Comparison of ENCODE assay signal across 16 cellular contexts in genomic region chr4:176844448-176844847, GRCh38. TPM values are rescaled to one million over a fixed set of nuclear protein-coding genes. Genes with fewer than 3 reads are reported as not detected.
DNase-seq lines count a peak whose midpoint lies in the region; ATAC-seq and TF ChIP-seq lines count a peak whose summit lies in the region.
"Had no signal": no experiment of that assay in that cellular context is flagged by ENCODE, and none has a peak within 500 bp of the region (broad histone marks: within the 10 kb centered on the region; RNA-seq: fewer than 3 reads in every experiment).

No MANE protein-coding gene starts in this region.

- CTCF ChIA-PET in naive thymus-derived CD4-positive, alpha-beta T cell (lab: Charles Lee), result no interaction called here

- H3K36me3 Mint-ChIP-seq in HFFc6 (ENCODE audit: low read depth), result peaks cover 24% of the 10 kb centered on the region
- H3K36me3 Mint-ChIP-seq in activated T-helper 2 cell treated with anti-CD3 and anti-CD28 coated beads, Interferon-gamma antibody, Interleukin-2, Interleukin-4, amounts not matched to agents 10 μg/mL and 5 μg/mL and 100 μg/mL, durations not matched to agents 14 hours and 24 hours and 36 hours (ENCODE audit: low read depth), result no peaks in the 10 kb centered on the region
- no peaks in the 10 kb centered on the region for H3K36me3 Mint-ChIP-seq in naive thymus-derived CD4-positive, alpha-beta T cell
- H3K36me3 Mint-ChIP-seq: CD4-positive, CD25-positive, alpha-beta regulatory T cell; CD8-positive, alpha-beta memory T cell had no signal

- no peak overlapping the region for H3K4me3 ChIP-seq in naive thymus-derived CD4-positive, alpha-beta T cell (ENCODE audit: low read length)
- H3K4me3 ChIP-seq: GM23338 had no signal

- no peak for DNase-seq in HFFc6
- DNase-seq in RPMI7951 (ENCODE audit: low read depth), result peak; percentile 49
- DNase-seq in brain pericyte (ENCODE audit: low read depth, low spot score), result peak; percentile 21
- DNase-seq in SIG-M5 treated with dmso at 0.1 percent for 504 hours (lab: John Stamatoyannopoulos, UW; ENCODE audit: unreplicated experiment), result no peak
- DNase-seq in NCI-H345 (lab: John Stamatoyannopoulos, UW), result no peak
- no peak for DNase-seq in activated T-helper 2 cell treated with anti-CD3 and anti-CD28 coated beads, Interferon-gamma antibody, Interleukin-2, Interleukin-4, amounts not matched to agents 10 μg/mL and 5 μg/mL and 100 μg/mL, durations not matched to agents 14 hours and 24 hours and 36 hours (ENCODE audit: low spot score)
- DNase-seq in naive thymus-derived CD4-positive, alpha-beta T cell, result no peak
- DNase-seq: ACHN; BE2C; C1 segment of cervical spinal cord; CD4-positive, CD25-positive, alpha-beta regulatory T cell; CD8-positive, alpha-beta memory T cell; COR-L47; HCEC 1CT had no signal

- peaks cover 96% of the 10 kb centered on the region for H3K4me1 Mint-ChIP-seq in HFFc6 (ENCODE audit: low read depth)
- peaks cover 2% of the 10 kb centered on the region for H3K4me1 Mint-ChIP-seq in activated T-helper 2 cell treated with anti-CD3 and anti-CD28 coated beads, Interferon-gamma antibody, Interleukin-2, Interleukin-4, amounts not matched to agents 10 μg/mL and 5 μg/mL and 100 μg/mL, durations not matched to agents 14 hours and 24 hours and 36 hours (ENCODE audit: low read depth)
- H3K4me1 Mint-ChIP-seq in naive thymus-derived CD4-positive, alpha-beta T cell, result no peaks in the 10 kb centered on the region
- H3K4me1 Mint-ChIP-seq: CD4-positive, CD25-positive, alpha-beta regulatory T cell; CD8-positive, alpha-beta memory T cell; GM23338 had no signal

- ATAC-seq in naive thymus-derived CD4-positive, alpha-beta T cell, result no peak
- ATAC-seq: GM23338 had no signal

- POLR2A ChIA-PET in naive thymus-derived CD4-positive, alpha-beta T cell (lab: Charles Lee), result no interaction called here

- H3K27ac Mint-ChIP-seq in HFFc6, result peak overlapping the region; percentile 40
- no peak overlapping the region for H3K27ac Mint-ChIP-seq in activated T-helper 2 cell treated with anti-CD3 and anti-CD28 coated beads, Interferon-gamma antibody, Interleukin-2, Interleukin-4, amounts not matched to agents 10 μg/mL and 5 μg/mL and 100 μg/mL, durations not matched to agents 14 hours and 24 hours and 36 hours
- no peak overlapping the region for H3K27ac Mint-ChIP-seq in naive thymus-derived CD4-positive, alpha-beta T cell
- H3K27ac Mint-ChIP-seq: CD8-positive, alpha-beta memory T cell; GM23338 had no signal

- H3K27ac ChIP-seq in naive thymus-derived CD4-positive, alpha-beta T cell (ENCODE audit: low read depth, low read length), result no peak overlapping the region
- H3K27ac ChIP-seq: HL-60 had no signal

- no peaks in the 10 kb centered on the region for H3K9me3 ChIP-seq in naive thymus-derived CD4-positive, alpha-beta T cell (ENCODE audit: control insufficient read depth in 2 of 3, low read length in 3 of 3)
- H3K9me3 ChIP-seq: BE2C had no signal

- intact Hi-C loops in activated T-helper 2 cell treated with anti-CD3 and anti-CD28 coated beads, Interferon-gamma antibody, Interleukin-2, Interleukin-4, amounts not matched to agents 10 μg/mL and 5 μg/mL and 100 μg/mL, durations not matched to agents 14 hours and 24 hours and 36 hours (cut with micrococcal nuclease), result no loop called here
- intact Hi-C loops in naive thymus-derived CD4-positive, alpha-beta T cell (cut with micrococcal nuclease), result no loop called here

- H3K36me3 ChIP-seq in naive thymus-derived CD4-positive, alpha-beta T cell (ENCODE audit: control insufficient read depth in 2 of 3, insufficient read depth in 3 of 3, low read length in 3 of 3), result no peaks in the 10 kb centered on the region
- H3K36me3 ChIP-seq: BE2C had no signal

- no peaks in the 10 kb centered on the region for H3K27me3 ChIP-seq in naive thymus-derived CD4-positive, alpha-beta T cell (ENCODE audit: control insufficient read depth in 2 of 2, insufficient read depth in 2 of 2, low read length in 2 of 2)
- H3K27me3 ChIP-seq: BE2C had no signal

- no peak overlapping the region for H3K4me3 Mint-ChIP-seq in HFFc6
- H3K4me3 Mint-ChIP-seq in activated T-helper 2 cell treated with anti-CD3 and anti-CD28 coated beads, Interferon-gamma antibody, Interleukin-2, Interleukin-4, amounts not matched to agents 10 μg/mL and 5 μg/mL and 100 μg/mL, durations not matched to agents 14 hours and 24 hours and 36 hours (ENCODE audit: low read depth), result no peak overlapping the region
- H3K4me3 Mint-ChIP-seq in naive thymus-derived CD4-positive, alpha-beta T cell, result no peak overlapping the region
- H3K4me3 Mint-ChIP-seq: CD4-positive, CD25-positive, alpha-beta regulatory T cell; CD8-positive, alpha-beta memory T cell; GM23338 had no signal

- peaks cover 11% of the 10 kb centered on the region for H3K9me3 Mint-ChIP-seq in HFFc6
- H3K9me3 Mint-ChIP-seq in activated T-helper 2 cell treated with anti-CD3 and anti-CD28 coated beads, Interferon-gamma antibody, Interleukin-2, Interleukin-4, amounts not matched to agents 10 μg/mL and 5 μg/mL and 100 μg/mL, durations not matched to agents 14 hours and 24 hours and 36 hours, result no peaks in the 10 kb centered on the region
- peaks cover 0 to 5% (median 0%) of the 10 kb centered on the region in 11 donors for H3K9me3 Mint-ChIP-seq in naive thymus-derived CD4-positive, alpha-beta T cell
- H3K9me3 Mint-ChIP-seq: GM23338 had no signal

- TF ChIP-seq CTCF in HFFc6 (IDR thresholded peaks at IDR 0.05), result no peak

- H3K4me1 ChIP-seq in naive thymus-derived CD4-positive, alpha-beta T cell (ENCODE audit: control insufficient read depth in 2 of 2, insufficient read depth in 2 of 2, low read length in 2 of 2), result no peaks in the 10 kb centered on the region

- H3K27me3 Mint-ChIP-seq in HFFc6 (ENCODE audit: insufficient read depth), result 0 out of 2 replicates have a peak, but pooled peaks cover 2% of the 10 kb centered on the region
- no peaks in the 10 kb centered on the region for H3K27me3 Mint-ChIP-seq in activated T-helper 2 cell treated with anti-CD3 and anti-CD28 coated beads, Interferon-gamma antibody, Interleukin-2, Interleukin-4, amounts not matched to agents 10 μg/mL and 5 μg/mL and 100 μg/mL, durations not matched to agents 14 hours and 24 hours and 36 hours (ENCODE audit: low read depth)
- H3K27me3 Mint-ChIP-seq in naive thymus-derived CD4-positive, alpha-beta T cell, result no peaks in the 10 kb centered on the region
- H3K27me3 Mint-ChIP-seq: CD4-positive, CD25-positive, alpha-beta regulatory T cell had no signal

RNA-seq across cellular contexts. Expression of gene VEGFC, which starts 51.7 kb away (rescaled TPM):
- 100 to 1,000 TPM; 323 to 374 (median 351) TPM for total RNA-seq in HFFc6 (2021; fragmentation: NEBNext Ultra II Directional; extraction: Animal tissue kit (Norgen Biotek cat#: 25700))
- 43.2 and 58.6 TPM in 2 replicates for total RNA-seq in RPMI7951 (2014; rRNA removed; shearing (Covaris generic))
- total RNA-seq in activated T-helper 2 cell treated with anti-CD3 and anti-CD28 coated beads, Interferon-gamma antibody, Interleukin-2, Interleukin-4, amounts not matched to agents 10 μg/mL and 5 μg/mL and 100 μg/mL, durations not matched to agents 14 hours and 24 hours and 36 hours, result 0.11 TPM in 1 of 2 replicates, not detected in the other
- total RNA-seq in naive thymus-derived CD4-positive, alpha-beta T cell, result not detected
- not detected for polyA plus RNA-seq in naive thymus-derived CD4-positive, alpha-beta T cell
- total RNA-seq: CD4-positive, CD25-positive, alpha-beta regulatory T cell; CD8-positive, alpha-beta memory T cell had no signal
- polyA plus RNA-seq: CD4-positive, CD25-positive, alpha-beta regulatory T cell; CD8-positive, alpha-beta memory T cell had no signal

Comparison
In these comparisons a context has a peak if more than half of its experiments do, and no peak if none do; other contexts are left out.
1. DNase-seq: peak in RPMI7951 (single experiment) and brain pericyte (single experiment); none in HFFc6 (single experiment), SIG-M5 treated with dmso at 0.1 percent for 504 hours (single experiment), NCI-H345 (single experiment), activated T-helper 2 cell treated with anti-CD3 and anti-CD28 coated beads, Interferon-gamma antibody, Interleukin-2, Interleukin-4, amounts not matched to agents 10 μg/mL and 5 μg/mL and 100 μg/mL, durations not matched to agents 14 hours and 24 hours and 36 hours (single experiment) and naive thymus-derived CD4-positive, alpha-beta T cell (0 of 9).
2. RNA of gene VEGFC, which starts 51.7 kb away (total RNA-seq): 323 to 374 TPM in HFFc6 and 43.2 to 58.6 TPM in RPMI7951; 0.11 TPM in activated T-helper 2 cell treated with anti-CD3 and anti-CD28 coated beads, Interferon-gamma antibody, Interleukin-2, Interleukin-4, amounts not matched to agents 10 μg/mL and 5 μg/mL and 100 μg/mL, durations not matched to agents 14 hours and 24 hours and 36 hours and not detected in naive thymus-derived CD4-positive, alpha-beta T cell; every median in the first group is over 10 times any median in the second.